8 cellular contexts compared by ENCODE assay signal in genomic region chr12:53051058-53051880, GRCh38. TPM values are rescaled to one million over a fixed set of nuclear protein-coding genes. Genes with fewer than 3 reads are reported as not detected.
DNase-seq lines count a peak whose midpoint lies in the region; ATAC-seq and TF ChIP-seq lines count a peak whose summit lies in the region.

No MANE protein-coding gene starts in this region.

- H3K4me3 Mint-ChIP-seq in osteocyte (ENCODE audit: unreplicated experiment) = peak overlapping the region; percentile 83

- H3K4me3 ChIP-seq in foreskin fibroblast (ENCODE audit: low read depth in 1 of 2, low read length in 2 of 2) = peak overlapping the region; percentile 77 to 88

- peak; percentile 28 for DNase-seq in COR-L47 (lab: John Stamatoyannopoulos, UW)
- peak; percentile 67 for DNase-seq in RPMI7951 (ENCODE audit: low read depth)
- DNase-seq in foreskin fibroblast = peak; percentile 84 to 90
- peak; percentile 85 for DNase-seq in osteocyte (ENCODE audit: extremely low spot score, unreplicated experiment)
- DNase-seq in ACHN = no peak
- no peak for DNase-seq in stimulated activated naive CD4-positive, alpha-beta T cell treated with Interleukin-2 at 50 U/mL for 16 hours (lab: John Stamatoyannopoulos, UW)

- no peaks in the 10 kb centered on the region for H3K9me3 Mint-ChIP-seq in osteocyte (ENCODE audit: unreplicated experiment)

- ATAC-seq in GM21367 (IDR thresholded peaks at IDR 0.05; ENCODE audit: unreplicated experiment) = no peak
- ATAC-seq in HG02798 (IDR thresholded peaks at IDR 0.05; ENCODE audit: poor library complexity, unreplicated experiment) = no peak

- peak overlapping the region; percentile 98 for H3K27ac Mint-ChIP-seq in osteocyte (ENCODE audit: unreplicated experiment)

- H3K36me3 Mint-ChIP-seq in osteocyte (ENCODE audit: unreplicated experiment) = peaks cover 3% of the 10 kb centered on the region

- peaks cover 72% of the 10 kb centered on the region for H3K4me1 Mint-ChIP-seq in osteocyte (ENCODE audit: unreplicated experiment)

- in situ Hi-C loops in ACHN (cut with HindIII; ENCODE audit: low pct_ligation_motif_present, low pct_unique_long_range_greater_than_20kb, low sequenced_read_pairs) = no loop called here

- no peaks in the 10 kb centered on the region for H3K27me3 Mint-ChIP-seq in osteocyte (ENCODE audit: unreplicated experiment)

- TF ChIP-seq CTCF in foreskin fibroblast (IDR thresholded peaks at IDR 0.05; ENCODE audit: low read depth, low read length) (no peak), osteocyte (IDR thresholded peaks at IDR 0.05) (peak; percentile 15)

RNA-seq across cellular contexts. Expression of gene TNS2, which starts 1.4 kb away (rescaled TPM):
- total RNA-seq in RPMI7951 (2014; rRNA removed; shearing (Covaris generic)) = 6.1 and 10.5 TPM in 2 replicates
- 107 and 116 TPM in 2 replicates for total RNA-seq in osteocyte

RNA-seq across cellular contexts. Expression of gene SPRYD3, which starts 27.9 kb away (rescaled TPM):
- total RNA-seq in RPMI7951 (2014; rRNA removed; shearing (Covaris generic)) = 10.6 and 16.7 TPM in 2 replicates
- total RNA-seq in osteocyte = 28.3 and 29.0 TPM in 2 replicates

RNA-seq across cellular contexts. Expression of gene EIF4B, which starts 45.0 kb away (rescaled TPM):
- 321 and 337 TPM in 2 replicates for total RNA-seq in RPMI7951 (2014; rRNA removed; shearing (Covaris generic))
- total RNA-seq in osteocyte = 516 and 555 TPM in 2 replicates

RNA-seq across cellular contexts. Expression of gene IGFBP6, which starts 46.2 kb away (rescaled TPM):
- 103 and 132 TPM in 2 replicates for total RNA-seq in RPMI7951 (2014; rRNA removed; shearing (Covaris generic))
- total RNA-seq in osteocyte = 18.8 and 22.3 TPM in 2 replicates

RNA-seq across cellular contexts. Expression of gene SOAT2, which starts 52.0 kb away (rescaled TPM):
- not detected in 2 replicates for total RNA-seq in RPMI7951 (2014; rRNA removed; shearing (Covaris generic))
- not detected in 2 replicates for total RNA-seq in osteocyte

Comparison
In these comparisons a context has a peak if more than half of its experiments do, and no peak if none do; other contexts are left out.
1. DNase-seq: peak in COR-L47 (single experiment), RPMI7951 (single experiment), foreskin fibroblast (2 of 2) and osteocyte (single experiment); none in ACHN (single experiment) and stimulated activated naive CD4-positive, alpha-beta T cell treated with Interleukin-2 at 50 U/mL for 16 hours (single experiment).